21 cellular contexts compared by ENCODE assay signal in the genomic region with DNA sequence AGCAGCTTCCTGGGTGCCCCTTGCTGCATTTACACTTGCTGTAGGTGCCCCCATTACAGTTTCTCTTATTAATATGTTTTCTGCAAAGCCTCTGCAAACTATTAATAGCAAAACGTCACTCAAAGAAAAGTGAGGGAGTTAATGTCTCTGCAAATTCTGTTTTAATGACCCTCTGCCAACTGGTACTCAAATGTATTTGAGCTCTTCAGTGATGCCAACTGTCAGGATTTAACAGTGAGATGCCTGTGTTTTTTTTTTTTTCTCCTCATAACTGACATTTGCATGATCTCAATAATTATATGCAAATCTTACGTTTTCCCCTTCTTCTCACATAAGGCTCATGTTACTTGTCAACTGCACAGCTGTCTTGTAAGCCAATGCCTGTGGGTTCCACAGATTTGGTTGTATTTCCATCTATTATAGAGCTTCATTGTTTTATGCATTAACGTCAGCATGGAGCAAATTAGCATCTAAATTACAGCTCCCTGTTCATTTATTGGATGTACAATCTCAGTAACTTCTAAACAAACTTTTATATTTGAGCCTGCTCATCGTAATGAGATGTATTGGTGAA. TPM values are rescaled to one million over a fixed set of nuclear protein-coding genes. Genes with fewer than 3 reads are reported as not detected.
"Had no signal": no experiment of that assay in that cellular context is flagged by ENCODE, and none has a peak within 500 bp of the region (broad histone marks: within the 10 kb centered on the region; RNA-seq: fewer than 3 reads in every experiment).

No MANE protein-coding gene starts in this region.

- H3K4me1 Mint-ChIP-seq: naive thymus-derived CD4-positive, alpha-beta T cell; neural crest cell had no signal

- H3K4me3 ChIP-seq: dorsolateral prefrontal cortex, heart left ventricle had no signal

- H3K27ac ChIP-seq: dorsolateral prefrontal cortex, heart left ventricle had no signal

- H3K9me3 Mint-ChIP-seq: neural crest cell had no signal

- H3K4me3 Mint-ChIP-seq: naive thymus-derived CD4-positive, alpha-beta T cell; neural crest cell had no signal

- H3K27ac Mint-ChIP-seq: naive thymus-derived CD4-positive, alpha-beta T cell had no signal

- H3K27me3 Mint-ChIP-seq: naive thymus-derived CD4-positive, alpha-beta T cell had no signal

- H3K36me3 Mint-ChIP-seq: naive thymus-derived CD4-positive, alpha-beta T cell had no signal

- H3K27me3 ChIP-seq: dorsolateral prefrontal cortex, heart left ventricle had no signal

- DNase-seq: cortex of kidney; dorsolateral prefrontal cortex; effector CD8-positive, alpha-beta T cell; foreskin melanocyte; heart left ventricle; hippocampal formation; left colon; mesendoderm; naive thymus-derived CD4-positive, alpha-beta T cell; posterior cingulate gyrus; right cardiac atrium; small intestine; stimulated activated CD4-positive, alpha-beta T cell treated with anti-CD3 and anti-CD28 coated beads, Interleukin-12 subunit alpha, Interleukin-12 subunit beta, amount 100 ng/mL, for 4 hours; stimulated activated naive CD4-positive, alpha-beta T cell treated with Interleukin-2 at 50 U/mL for 16 hours; trophoblast cell had no signal

RNA-seq across cellular contexts. Expression of gene PPP1R3A, which starts 38.3 kb away (rescaled TPM):
- total RNA-seq: glomerular endothelial cell; kidney epithelial cell; left colon; liver; lung microvascular endothelial cell; naive thymus-derived CD4-positive, alpha-beta T cell; neural crest cell; osteocyte had no signal
